In the genomic region with DNA sequence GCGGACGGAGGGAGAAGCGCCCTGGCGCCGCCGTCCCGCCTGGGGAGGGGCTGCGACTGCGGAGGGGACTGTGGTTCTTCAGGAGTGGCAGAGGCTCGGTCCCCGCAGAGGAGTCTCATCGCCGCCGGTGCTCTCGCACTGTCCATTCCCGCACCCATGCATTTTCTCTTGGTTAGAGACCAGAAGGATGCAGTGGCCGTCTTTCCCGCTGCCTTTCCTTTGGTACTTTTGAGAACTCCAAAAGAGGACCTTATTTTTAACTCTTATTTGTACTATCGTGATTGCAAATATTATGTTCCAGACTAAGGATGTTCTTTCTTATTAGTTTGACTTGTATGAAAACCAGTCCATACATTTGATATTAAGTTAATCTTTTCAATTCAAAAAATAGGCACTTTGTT, we compare ENCODE assay signal across 8 cellular contexts. TPM values are rescaled to one million over a fixed set of nuclear protein-coding genes. Genes with fewer than 3 reads are reported as not detected.
DNase-seq lines count a peak whose midpoint lies in the region; ATAC-seq and TF ChIP-seq lines count a peak whose summit lies in the region.

No MANE protein-coding gene starts in this region.

- H3K9me3 ChIP-seq in duodenal mucosa (ENCODE audit: control insufficient read depth in 1 of 2, low read length in 2 of 2) = no peaks in the 10 kb centered on the region

- H3K36me3 ChIP-seq in GM06990 (ENCODE audit: control insufficient read depth, insufficient read depth, low read length) (no peaks in the 10 kb centered on the region), duodenal mucosa (ENCODE audit: control insufficient read depth in 1 of 2, insufficient read depth in 2 of 2, low read length in 2 of 2) (no peaks in the 10 kb centered on the region)

- no peak for DNase-seq in GM06990 (ENCODE audit: extremely low read depth, insufficient read length)
- DNase-seq in M059J (ENCODE audit: low read depth) = peak; percentile 70
- DNase-seq in T-helper 2 cell treated with Interferon-gamma antibody and Interleukin-4, amounts not matched to agents 5 μg/mL and 100 μg/mL, for 36 hours (ENCODE audit: low spot score) = no peak
- DNase-seq in memory B cell (ENCODE audit: low spot score in 2 of 2) = no peak
- peak; percentile 8 for DNase-seq in stimulated activated CD8-positive, alpha-beta memory T cell treated with anti-CD3 and anti-CD28 coated beads, Interleukin-7, amount 100 ng/mL, for 24 hours (ENCODE audit: low read depth)
- DNase-seq in NCI-H2196 (lab: John Stamatoyannopoulos, UW; ENCODE audit: unreplicated experiment) = no peak

- peak overlapping the region; percentile 95 for H3K27ac ChIP-seq in duodenal mucosa (ENCODE audit: low read depth, low read length)

- H3K27me3 Mint-ChIP-seq in T-helper 2 cell treated with Interferon-gamma antibody and Interleukin-4, amounts not matched to agents 5 μg/mL and 100 μg/mL, for 36 hours (ENCODE audit: low read depth) = peaks cover 4% of the 10 kb centered on the region
- no peaks in the 10 kb centered on the region for H3K27me3 Mint-ChIP-seq in memory B cell

- H3K4me3 ChIP-seq in GM06990 (replicated peaks; ENCODE audit: low read depth, low read length) = peak overlapping the region; percentile 82
- peak overlapping the region; percentile 73 to 85 for H3K4me3 ChIP-seq in duodenal mucosa (ENCODE audit: low read depth in 1 of 2, low read length in 2 of 2)

- TF ChIP-seq CTCF in GM06990 (IDR thresholded peaks at IDR 0.05; ENCODE audit: insufficient read depth, low read length, poor library complexity, severe bottlenecking) = no peak

- peaks cover 8% of the 10 kb centered on the region for H3K36me3 Mint-ChIP-seq in T-helper 2 cell treated with Interferon-gamma antibody and Interleukin-4, amounts not matched to agents 5 μg/mL and 100 μg/mL, for 36 hours (ENCODE audit: low read depth)
- peaks cover 1% of the 10 kb centered on the region for H3K36me3 Mint-ChIP-seq in memory B cell

- ATAC-seq in GM21786 (IDR thresholded peaks at IDR 0.05; ENCODE audit: unreplicated experiment) (peak; percentile 48), memory B cell (ENCODE audit: low read depth) (peak; percentile 11)

- H3K4me1 Mint-ChIP-seq in T-helper 2 cell treated with Interferon-gamma antibody and Interleukin-4, amounts not matched to agents 5 μg/mL and 100 μg/mL, for 36 hours (ENCODE audit: low read depth) = peaks cover 19% of the 10 kb centered on the region
- H3K4me1 Mint-ChIP-seq in memory B cell = peaks cover 14% of the 10 kb centered on the region

- H3K27ac Mint-ChIP-seq in T-helper 2 cell treated with Interferon-gamma antibody and Interleukin-4, amounts not matched to agents 5 μg/mL and 100 μg/mL, for 36 hours = peak overlapping the region; percentile 24
- H3K27ac Mint-ChIP-seq in memory B cell = peak overlapping the region; percentile 97

- H3K9ac ChIP-seq in duodenal mucosa (ENCODE audit: low read depth in 1 of 2, low read length in 2 of 2) = peak overlapping the region; percentile 87 to 92

- peaks cover 6 to 10% of the 10 kb centered on the region in 2 donors for H3K4me1 ChIP-seq in duodenal mucosa (ENCODE audit: control insufficient read depth in 1 of 2, insufficient read depth in 2 of 2, low read length in 2 of 2)

- peak overlapping the region; percentile 99 for H3K4me3 Mint-ChIP-seq in T-helper 2 cell treated with Interferon-gamma antibody and Interleukin-4, amounts not matched to agents 5 μg/mL and 100 μg/mL, for 36 hours
- H3K4me3 Mint-ChIP-seq in memory B cell = peak overlapping the region; percentile 96

- H3K27me3 ChIP-seq in GM06990 (replicated peaks; ENCODE audit: control insufficient read depth, insufficient read depth, low read length) = no peaks in the 10 kb centered on the region
- H3K27me3 ChIP-seq in duodenal mucosa (ENCODE audit: control insufficient read depth in 1 of 2, insufficient read depth in 2 of 2, low read length in 2 of 2) = no peaks in the 10 kb centered on the region

- no peaks in the 10 kb centered on the region for H3K9me3 Mint-ChIP-seq in T-helper 2 cell treated with Interferon-gamma antibody and Interleukin-4, amounts not matched to agents 5 μg/mL and 100 μg/mL, for 36 hours
- no peaks in the 10 kb centered on the region for H3K9me3 Mint-ChIP-seq in memory B cell

RNA-seq across cellular contexts. Expression of gene ZFYVE16, which starts 0.6 kb away (rescaled TPM):
- 21.9 and 26.9 TPM in 2 replicates for total RNA-seq in M059J (2014; rRNA removed; shearing (Covaris generic))

Comparison
In these comparisons a context has a peak if more than half of its experiments do, and no peak if none do; other contexts are left out.
1. DNase-seq: peak in M059J (single experiment) and stimulated activated CD8-positive, alpha-beta memory T cell treated with anti-CD3 and anti-CD28 coated beads, Interleukin-7, amount 100 ng/mL, for 24 hours (single experiment); none in GM06990 (single experiment), T-helper 2 cell treated with Interferon-gamma antibody and Interleukin-4, amounts not matched to agents 5 μg/mL and 100 μg/mL, for 36 hours (single experiment), memory B cell (0 of 2) and NCI-H2196 (single experiment).